Comparison of ENCODE assay signal across 28 cellular contexts in genomic region chr7:150857276-150858055, GRCh38. TPM values are rescaled to one million over a fixed set of nuclear protein-coding genes. Genes with fewer than 3 reads are reported as not detected.
"Had no signal": no experiment of that assay in that cellular context is flagged by ENCODE, and none has a peak within 500 bp of the region (broad histone marks: within the 10 kb centered on the region; RNA-seq: fewer than 3 reads in every experiment).

No MANE protein-coding gene starts in this region.

- DNase-seq: activated CD4-positive, alpha-beta T cell treated with anti-CD3 and anti-CD28 coated beads for 4 hours; activated CD4-positive, alpha-beta T cell treated with anti-CD3 and anti-CD28 coated beads, Interleukin-2, amount 50 U/mL, for 48 hours; activated CD4-positive, CD25-positive, alpha-beta regulatory T cell; activated naive CD4-positive, alpha-beta T cell; activated T-cell treated with anti-CD3 and anti-CD28 coated beads, Interleukin-2, amount 50 U/mL, for 24 hours; lower lobe of right lung; right lobe of liver; stimulated activated CD4-positive, alpha-beta T cell treated with anti-CD3 and anti-CD28 coated beads, Interleukin-15, amount 100 ng/mL, for 24 hours; stimulated activated CD4-positive, alpha-beta T cell treated with anti-CD3 and anti-CD28 coated beads, Interleukin-2, amount 100 ng/mL, for 48 hours; stimulated activated naive CD4-positive, alpha-beta T cell treated with Interleukin-2 at 50 U/mL for 16 hours; SW 1271; T-helper 17 cell had no signal

- H3K27ac ChIP-seq: adrenal gland, breast epithelium, epithelial cell of prostate, heart left ventricle, lower lobe of right lung, neutrophil, parathyroid adenoma, right lobe of liver, SK-N-MC, thoracic aorta, upper lobe of left lung had no signal

- H3K36me3 ChIP-seq: adrenal gland, breast epithelium, heart left ventricle, lower lobe of right lung, neutrophil, right lobe of liver, thoracic aorta, upper lobe of left lung had no signal

- H3K4me2 ChIP-seq: smooth muscle cell had no signal

- H3K9me3 Mint-ChIP-seq: activated T-cell treated with anti-CD3 and anti-CD28 coated beads, Interleukin-2, amount 50 U/mL, for 24 hours; activated T-helper 17 cell treated with anti-CD3 and anti-CD28 coated beads, Interleukin-2, amount 50 U/mL, for 72 hours; central memory CD8-positive, alpha-beta T cell; naive thymus-derived CD8-positive, alpha-beta T cell had no signal

- H3K4me3 Mint-ChIP-seq: activated naive CD8-positive, alpha-beta T cell; activated T-cell treated with anti-CD3 and anti-CD28 coated beads, Interleukin-2, amount 50 U/mL, for 24 hours; activated T-helper 17 cell treated with anti-CD3 and anti-CD28 coated beads, Interleukin-2, amount 50 U/mL, for 72 hours; central memory CD8-positive, alpha-beta T cell; naive thymus-derived CD8-positive, alpha-beta T cell; T-helper 17 cell had no signal

- H3K79me2 ChIP-seq: parathyroid adenoma had no signal

- H3K9me3 ChIP-seq: adrenal gland, heart left ventricle, lower lobe of right lung, neutrophil, right lobe of liver, thoracic aorta, upper lobe of left lung had no signal

- H3K4me1 Mint-ChIP-seq: activated T-helper 17 cell treated with anti-CD3 and anti-CD28 coated beads, Interleukin-2, amount 50 U/mL, for 72 hours had no signal

- H3K27ac Mint-ChIP-seq: activated naive CD8-positive, alpha-beta T cell; activated T-cell treated with anti-CD3 and anti-CD28 coated beads, Interleukin-2, amount 50 U/mL, for 24 hours; activated T-helper 17 cell treated with anti-CD3 and anti-CD28 coated beads, Interleukin-2, amount 50 U/mL, for 72 hours; naive thymus-derived CD8-positive, alpha-beta T cell; T-helper 17 cell had no signal

- H2AFZ ChIP-seq: parathyroid adenoma had no signal

- H3K9ac ChIP-seq: parathyroid adenoma had no signal

- H3K4me3 ChIP-seq: adrenal gland, breast epithelium, heart left ventricle, lower lobe of right lung, right lobe of liver, SK-N-MC, smooth muscle cell, thoracic aorta, upper lobe of left lung had no signal

- ATAC-seq: activated T-helper 17 cell treated with anti-CD3 and anti-CD28 coated beads, Interleukin-2, amount 50 U/mL, for 72 hours; heart left ventricle; left colon; lower lobe of right lung; naive thymus-derived CD8-positive, alpha-beta T cell; right lobe of liver; T-helper 17 cell had no signal

- H3K4me1 ChIP-seq: breast epithelium, heart left ventricle, lower lobe of right lung, parathyroid adenoma, right lobe of liver, upper lobe of left lung had no signal

- H3K36me3 Mint-ChIP-seq: activated naive CD8-positive, alpha-beta T cell; naive thymus-derived CD8-positive, alpha-beta T cell had no signal

- H3K27me3 ChIP-seq: adrenal gland, breast epithelium, right lobe of liver, upper lobe of left lung had no signal

RNA-seq across cellular contexts. Expression of gene AOC1, which starts 5.1 kb away (rescaled TPM):
- total RNA-seq: activated T-helper 17 cell treated with anti-CD3 and anti-CD28 coated beads, Interleukin-2, amount 50 U/mL, for 72 hours; fibroblast of villous mesenchyme; naive thymus-derived CD8-positive, alpha-beta T cell; smooth muscle cell; T-helper 17 cell; thoracic aorta had no signal
- polyA plus RNA-seq: naive thymus-derived CD8-positive, alpha-beta T cell; smooth muscle cell had no signal

RNA-seq across cellular contexts. Expression of gene TMEM176A, which starts 56.9 kb away (rescaled TPM):
- total RNA-seq: fibroblast of villous mesenchyme had no signal

RNA-seq across cellular contexts. Expression of gene TMEM176B, which starts 57.3 kb away (rescaled TPM):
- total RNA-seq: activated T-helper 17 cell treated with anti-CD3 and anti-CD28 coated beads, Interleukin-2, amount 50 U/mL, for 72 hours; naive thymus-derived CD8-positive, alpha-beta T cell; T-helper 17 cell had no signal
